ENCODE assay signal across 31 cellular contexts in genomic region chr17:36459045-36459444, GRCh38.
"Had no signal": no experiment of that assay in that cellular context is flagged by ENCODE, and none has a peak within 500 bp of the region (broad histone marks: within the 10 kb centered on the region; RNA-seq: fewer than 3 reads in every experiment).

No MANE protein-coding gene starts in this region.

- H3K4me1 ChIP-seq: adrenal gland, body of pancreas, breast epithelium had no signal

- H3K27ac ChIP-seq: adrenal gland, body of pancreas, brain microvascular endothelial cell, breast epithelium, VCaP had no signal

- H3K4me3 ChIP-seq: adrenal gland, body of pancreas, breast epithelium had no signal

- ATAC-seq: activated CD8-positive, alpha-beta memory T cell treated with anti-CD3 and anti-CD28 coated beads, Interleukin-2, amount 10 ng/mL, durations not matched to agents 7 days and 5 days; activated CD8-positive, alpha-beta T cell treated with anti-CD3 and anti-CD28 coated beads, Interleukin-2, amount 10 ng/mL, durations not matched to agents 7 days and 5 days; activated naive CD4-positive, alpha-beta T cell treated with anti-CD3 and anti-CD28 coated beads, Interleukin-2, amount 50 U/mL, for 72 hours; activated T-cell treated with anti-CD3 and anti-CD28 coated beads, Interleukin-2, amount 50 U/mL, for 72 hours; activated T-helper 17 cell treated with anti-CD3 and anti-CD28 coated beads, Interleukin-2, amount 50 U/mL, for 72 hours; body of pancreas had no signal

- DNase-seq: activated B cell treated with CpG ODN at 0.5 μM for 24 hours; activated CD4-positive, alpha-beta memory T cell treated with anti-CD3 and anti-CD28 coated beads, Interleukin-2, amount 10 ng/mL, durations not matched to agents 7 days and 5 days; activated CD4-positive, alpha-beta T cell treated with anti-CD3 and anti-CD28 coated beads for 48 hours; activated CD4-positive, alpha-beta T cell treated with anti-CD3 and anti-CD28 coated beads, Interleukin-2, amount 10 ng/mL, durations not matched to agents 7 days and 5 days; activated CD4-positive, alpha-beta T cell treated with anti-CD3 and anti-CD28 coated beads, Interleukin-2, amount 50 U/mL, for 48 hours; activated CD4-positive, CD25-positive, alpha-beta regulatory T cell treated with anti-CD3 and anti-CD28 coated beads, Interleukin-2, amount 50 U/mL, for 72 hours; activated CD8-positive, alpha-beta memory T cell treated with anti-CD3 and anti-CD28 coated beads for 24 hours; activated CD8-positive, alpha-beta memory T cell treated with anti-CD3 and anti-CD28 coated beads, Interleukin-2, amount 10 ng/mL, durations not matched to agents 7 days and 5 days; activated CD8-positive, alpha-beta memory T cell treated with anti-CD3 and anti-CD28 coated beads, Interleukin-2, amount 50 U/mL, for 48 hours; activated CD8-positive, alpha-beta T cell treated with anti-CD3 and anti-CD28 coated beads, Interleukin-2, amount 10 ng/mL, durations not matched to agents 7 days and 5 days; activated effector memory CD4-positive, alpha-beta T cell treated with anti-CD3 and anti-CD28 coated beads, Interleukin-2, amount 50 U/mL, for 16 hours; activated gamma-delta T cell treated with Interleukin-2 at 50 U/mL for 16 hours; activated naive CD4-positive, alpha-beta T cell; activated naive CD4-positive, alpha-beta T cell treated with anti-CD3 and anti-CD28 coated beads for 36 hours; activated naive CD4-positive, alpha-beta T cell treated with anti-CD3 and anti-CD28 coated beads, Interleukin-2, amount 50 U/mL, for 16 hours; activated naive CD8-positive, alpha-beta T cell treated with anti-CD3 and anti-CD28 coated beads for 36 hours; activated T-cell treated with anti-CD3 and anti-CD28 coated beads, Interleukin-2, amount 50 U/mL, for 24 hours; activated T-cell treated with anti-CD3 and anti-CD28 coated beads, Interleukin-2, amount 50 U/mL, for 72 hours; adrenal gland; amniotic stem cell; aorta; body of pancreas; brain microvascular endothelial cell; central memory CD4-positive, alpha-beta T cell; T-helper 1 cell; T-helper 2 cell; T-helper 9 cell had no signal

- H3K27me3 ChIP-seq: brain microvascular endothelial cell had no signal

- H3K9me3 ChIP-seq: adrenal gland, body of pancreas, breast epithelium had no signal

- H3K36me3 ChIP-seq: adrenal gland, brain microvascular endothelial cell, breast epithelium had no signal
